In genomic region chr7:158638001-158638400, GRCh38 we compare ENCODE assay signal across 22 cellular contexts. TPM values are rescaled to one million over a fixed set of nuclear protein-coding genes. Genes with fewer than 3 reads are reported as not detected.
DNase-seq lines count a peak whose midpoint lies in the region; ATAC-seq, FAIRE-seq and TF ChIP-seq lines count a peak whose summit lies in the region.
"Had no signal": no experiment of that assay in that cellular context is flagged by ENCODE, and none has a peak within 500 bp of the region (broad histone marks: within the 10 kb centered on the region; RNA-seq: fewer than 3 reads in every experiment).

No MANE protein-coding gene starts in this region.

- no peaks in the 10 kb centered on the region for H3K9me3 ChIP-seq in trophoblast cell (ENCODE audit: insufficient read depth, low read depth, low read length)
- H3K9me3 ChIP-seq: SJSA1 had no signal

- POLR2A ChIA-PET in activated CD4-positive, alpha-beta T cell treated with anti-CD3 and anti-CD28 coated beads, Interleukin-2, amount 10 ng/mL, durations not matched to agents 7 days and 5 days (lab: Charles Lee), result interaction anchor here (0.6 kb wide), 1 partner anchor 544 kb away, joined by 3 read pairs; no protein-coding TSS in a partner anchor

- no peak overlapping the region for H2BK12ac ChIP-seq in trophoblast cell (ENCODE audit: low read length)

- TF ChIP-seq POLR2A in GM12891 (IDR thresholded peaks at IDR 0.05; ENCODE audit: low read depth, low read length), result no peak

- H3K4me1 Mint-ChIP-seq in activated CD4-positive, alpha-beta T cell treated with anti-CD3 and anti-CD28 coated beads, Interleukin-2, amount 10 ng/mL, durations not matched to agents 7 days and 5 days, result peaks cover 4% of the 10 kb centered on the region

- no peak for TF ChIP-seq CTCF in choroid plexus epithelial cell (conservative IDR thresholded peaks at IDR 0.05; ENCODE audit: low read depth, low read length)

- H3K4me2 ChIP-seq in trophoblast cell (ENCODE audit: low read length), result no peak overlapping the region

- no peaks in the 10 kb centered on the region for H3K27me3 Mint-ChIP-seq in activated CD4-positive, alpha-beta T cell treated with anti-CD3 and anti-CD28 coated beads, Interleukin-2, amount 10 ng/mL, durations not matched to agents 7 days and 5 days

- H3K27ac ChIP-seq in trophoblast cell (ENCODE audit: low read depth, low read length), result no peak overlapping the region
- H3K27ac ChIP-seq: C4-2B, HL-60, SJSA1 had no signal

- H2AFZ ChIP-seq in trophoblast cell (ENCODE audit: insufficient read depth, low read length, poor library complexity), result no peak overlapping the region

- no peak overlapping the region for H4K12ac ChIP-seq in trophoblast cell (ENCODE audit: low read depth, low read length)

- no peaks in the 10 kb centered on the region for H3K4me1 ChIP-seq in trophoblast cell (ENCODE audit: control insufficient read depth in 1 of 2, insufficient read depth in 2 of 2, low read length in 2 of 2)
- H3K4me1 ChIP-seq: SJSA1 had no signal

- H3K4me3 ChIP-seq in choroid plexus epithelial cell (ENCODE audit: low read depth, low read length) (no peak overlapping the region), trophoblast cell (ENCODE audit: low read depth, low read length) (no peak overlapping the region)
- H3K4me3 ChIP-seq: SJSA1 had no signal

- H3K36me3 ChIP-seq in trophoblast cell (ENCODE audit: control insufficient read depth in 1 of 2, insufficient read depth in 2 of 2, low read length in 2 of 2), result peaks cover 11 to 16% of the 10 kb centered on the region in 2 experiments

- no peak overlapping the region for H4K8ac ChIP-seq in trophoblast cell (ENCODE audit: low read depth, low read length)

- no peak for ATAC-seq in HG03469 (IDR thresholded peaks at IDR 0.05; ENCODE audit: unreplicated experiment)
- ATAC-seq: Right ventricle myocardium inferior had no signal

- peak overlapping the region; percentile 22 for H3K18ac ChIP-seq in trophoblast cell (ENCODE audit: low read length)

- H3K4ac ChIP-seq in trophoblast cell (ENCODE audit: low read depth, low read length), result no peak overlapping the region

- WGBS in trophoblast cell (ENCODE audit: extremely low coverage, insufficient coverage, insufficient read length), result no CpG with 5 or more reads among the region's 7 CpGs

- H3K79me1 ChIP-seq in trophoblast cell (ENCODE audit: low read length), result no peaks in the 10 kb centered on the region

- no peak overlapping the region for H3K4me3 Mint-ChIP-seq in activated CD4-positive, alpha-beta T cell treated with anti-CD3 and anti-CD28 coated beads, Interleukin-2, amount 10 ng/mL, durations not matched to agents 7 days and 5 days

- H3K79me2 ChIP-seq in trophoblast cell (ENCODE audit: control insufficient read depth, insufficient read depth, low read length, poor library complexity), result no peaks in the 10 kb centered on the region

- no peak overlapping the region for H3K23ac ChIP-seq in trophoblast cell (ENCODE audit: low read length)

- peak overlapping the region; percentile 46 for H3K27ac Mint-ChIP-seq in activated CD4-positive, alpha-beta T cell treated with anti-CD3 and anti-CD28 coated beads, Interleukin-2, amount 10 ng/mL, durations not matched to agents 7 days and 5 days

- H3K14ac ChIP-seq in trophoblast cell (ENCODE audit: low read length), result no peak overlapping the region

- FAIRE-seq in GM12891 (lab: Jason Lieb, UNC), result no peak
- FAIRE-seq: A204.1 had no signal

- H3K9ac ChIP-seq in trophoblast cell (ENCODE audit: low read length), result no peak overlapping the region

- CTCF ChIA-PET in activated CD4-positive, alpha-beta T cell treated with anti-CD3 and anti-CD28 coated beads, Interleukin-2, amount 10 ng/mL, durations not matched to agents 7 days and 5 days (lab: Charles Lee), result no interaction called here

- H2BK120ac ChIP-seq in trophoblast cell (ENCODE audit: insufficient read depth, low read length, poor library complexity), result no peak overlapping the region

- peaks cover 49% of the 10 kb centered on the region for H3K36me3 Mint-ChIP-seq in activated CD4-positive, alpha-beta T cell treated with anti-CD3 and anti-CD28 coated beads, Interleukin-2, amount 10 ng/mL, durations not matched to agents 7 days and 5 days (ENCODE audit: low read depth)

- H2BK5ac ChIP-seq in trophoblast cell (ENCODE audit: low read depth, low read length, poor library complexity), result no peak overlapping the region

- DNase-seq in activated CD4-positive, alpha-beta T cell treated with anti-CD3 and anti-CD28 coated beads, Interleukin-2, amount 10 ng/mL, durations not matched to agents 7 days and 5 days, result no peak
- no peak for DNase-seq in activated CD4-positive, alpha-beta T cell treated with anti-CD3 and anti-CD28 coated beads for 48 hours
- peak; percentile 67 for DNase-seq in NCI-H2029 (lab: John Stamatoyannopoulos, UW)
- peak; percentile 23 for DNase-seq in choroid plexus epithelial cell (ENCODE audit: low read depth)
- peak; percentile 9 to 56 for DNase-seq in trophoblast cell
- DNase-seq in GM12891 (ENCODE audit: insufficient read length, low spot score), result no peak
- DNase-seq in DMS53 (lab: John Stamatoyannopoulos, UW), result no peak
- DNase-seq: DMS79, KG1, NCI-H1048, NCI-H1417 treated with DMSO at 0.1 percent for 48 hours, NCI-H187, NCI-H2227 treated with DMSO at 0.1 percent for 48 hours, NCI-H510A, NCI-H748 treated with DMSO at 0.1 percent for 48 hours, OCI-M1 had no signal

- no peak overlapping the region for H2AK5ac ChIP-seq in trophoblast cell (ENCODE audit: low read length)

- H3K9me3 Mint-ChIP-seq in activated CD4-positive, alpha-beta T cell treated with anti-CD3 and anti-CD28 coated beads, Interleukin-2, amount 10 ng/mL, durations not matched to agents 7 days and 5 days, result no peaks in the 10 kb centered on the region

- no peaks in the 10 kb centered on the region for H3K27me3 ChIP-seq in trophoblast cell (ENCODE audit: insufficient read depth, low read length)
- H3K27me3 ChIP-seq: SJSA1 had no signal

- no peak overlapping the region for H4K91ac ChIP-seq in trophoblast cell (ENCODE audit: low read depth, low read length)

TF ChIP-seq in GM12891, 5 proteins besides CTCF, POLR2A, EP300 and RAD21:
- TF ChIP-seq SPI1 (IDR thresholded peaks at IDR 0.05; ENCODE audit: low read depth, low read length) (no peak), POLR2AphosphoS5 (IDR thresholded peaks at IDR 0.05; ENCODE audit: low read depth, low read length) (no peak), TAF1 (IDR thresholded peaks at IDR 0.05; ENCODE audit: low read depth, low read length) (no peak), POU2F2 (IDR thresholded peaks at IDR 0.05; ENCODE audit: low read depth, low read length) (no peak), PAX5 (IDR thresholded peaks at IDR 0.05; ENCODE audit: insufficient read depth, low read length, severe bottlenecking) (no peak)

RNA-seq across cellular contexts. Expression of gene PTPRN2, which starts 50.4 kb away (rescaled TPM):
- 1 to 10 TPM; 2.6 to 2.7 TPM for total RNA-seq in activated CD4-positive, alpha-beta T cell treated with anti-CD3 and anti-CD28 coated beads, Interleukin-2, amount 10 ng/mL, durations not matched to agents 7 days and 5 days
- not detected in 2 replicates for polyA plus RNA-seq in trophoblast cell (2013)
- polyA plus RNA-seq in GM12891 (2012; ENCODE audit: low read depth, missing spikeins), result 2.0 TPM

Comparison
In these comparisons a context has a peak if more than half of its experiments do, and no peak if none do; other contexts are left out.
1. DNase-seq: peak in NCI-H2029 (single experiment), choroid plexus epithelial cell (single experiment) and trophoblast cell (2 of 2); none in activated CD4-positive, alpha-beta T cell treated with anti-CD3 and anti-CD28 coated beads, Interleukin-2, amount 10 ng/mL, durations not matched to agents 7 days and 5 days (single experiment), activated CD4-positive, alpha-beta T cell treated with anti-CD3 and anti-CD28 coated beads for 48 hours (single experiment), GM12891 (single experiment) and DMS53 (single experiment).